In genomic region chr15:83595191-83595590, GRCh38 we compare ENCODE assay signal across 29 cellular contexts. TPM values are rescaled to one million over a fixed set of nuclear protein-coding genes. Genes with fewer than 3 reads are reported as not detected.
"Had no signal": no experiment of that assay in that cellular context is flagged by ENCODE, and none has a peak within 500 bp of the region (broad histone marks: within the 10 kb centered on the region; RNA-seq: fewer than 3 reads in every experiment).

No MANE protein-coding gene starts in this region.

- H3K4me1 ChIP-seq: adrenal gland, body of pancreas, esophagus muscularis mucosa, foreskin keratinocyte, gastrocnemius medialis, heart left ventricle had no signal

- ATAC-seq: activated naive CD8-positive, alpha-beta T cell treated with anti-CD3 and anti-CD28 coated beads, Interleukin-2, amount 50 U/mL, for 24 hours; activated T-cell treated with anti-CD3 and anti-CD28 coated beads, Interleukin-2, amount 50 U/mL, for 72 hours; body of pancreas; foreskin keratinocyte; gastrocnemius medialis; heart left ventricle; T-helper 17 cell; WTC11 had no signal

- H3K4me3 ChIP-seq: adrenal gland, body of pancreas, esophagus muscularis mucosa, gastrocnemius medialis, heart left ventricle had no signal

- H3K27me3 ChIP-seq: adrenal gland, body of pancreas, esophagus muscularis mucosa, foreskin keratinocyte, gastrocnemius medialis, heart left ventricle had no signal

- DNase-seq: activated CD4-positive, alpha-beta memory T cell treated with anti-CD3 and anti-CD28 coated beads, Interleukin-2, amount 10 ng/mL, durations not matched to agents 7 days and 5 days; activated CD4-positive, alpha-beta T cell treated with anti-CD3 and anti-CD28 coated beads for 1 hour; activated CD4-positive, alpha-beta T cell treated with anti-CD3 and anti-CD28 coated beads for 4 hours; activated CD4-positive, alpha-beta T cell treated with anti-CD3 and anti-CD28 coated beads, Interleukin-2, amount 10 ng/mL, durations not matched to agents 7 days and 5 days; activated CD4-positive, alpha-beta T cell treated with anti-CD3 and anti-CD28 coated beads, Interleukin-2, amount 50 U/mL, for 4 hours; activated CD8-positive, alpha-beta memory T cell treated with anti-CD3 and anti-CD28 coated beads, Interleukin-2, amount 50 U/mL, for 48 hours; activated naive CD4-positive, alpha-beta T cell treated with anti-CD3 and anti-CD28 coated beads for 36 hours; activated naive CD8-positive, alpha-beta T cell treated with anti-CD3 and anti-CD28 coated beads for 36 hours; activated naive CD8-positive, alpha-beta T cell treated with anti-CD3 and anti-CD28 coated beads, Interleukin-2, amount 50 U/mL, for 24 hours; activated T-cell treated with anti-CD3 and anti-CD28 coated beads for 4 hours; activated T-cell treated with anti-CD3 and anti-CD28 coated beads, Interleukin-2, amount 50 U/mL, for 24 hours; activated T-cell treated with anti-CD3 and anti-CD28 coated beads, Interleukin-2, amount 50 U/mL, for 72 hours; adrenal gland; amygdala; aorta; body of pancreas; cortex of kidney; effector CD8-positive, alpha-beta T cell; erythroblast; gastrocnemius medialis; glutamatergic neuron; heart left ventricle; T-helper 1 cell; T-helper 17 cell; T1000 had no signal

- H3K9me3 ChIP-seq: adrenal gland, body of pancreas, esophagus muscularis mucosa, gastrocnemius medialis had no signal

- H3K36me3 ChIP-seq: adrenal gland, esophagus muscularis mucosa, gastrocnemius medialis, heart left ventricle had no signal

- H3K27ac ChIP-seq: adrenal gland, body of pancreas, esophagus muscularis mucosa, foreskin keratinocyte, gastrocnemius medialis, heart left ventricle had no signal

RNA-seq across cellular contexts. Expression of gene ADAMTSL3, which starts 58.7 kb away (rescaled TPM):
- total RNA-seq: activated CD4-positive, alpha-beta memory T cell treated with anti-CD3 and anti-CD28 coated beads, Interleukin-2, amount 10 ng/mL, durations not matched to agents 7 days and 5 days; activated CD4-positive, alpha-beta T cell treated with anti-CD3 and anti-CD28 coated beads, Interleukin-2, amount 10 ng/mL, durations not matched to agents 7 days and 5 days; activated naive CD4-positive, alpha-beta T cell treated with anti-CD3 and anti-CD28 coated beads for 36 hours; activated naive CD8-positive, alpha-beta T cell treated with anti-CD3 and anti-CD28 coated beads for 36 hours; endothelial cell of umbilical vein; foreskin keratinocyte; T-helper 17 cell had no signal
